Comparison of ENCODE assay signal across 8 cellular contexts in the genomic region with DNA sequence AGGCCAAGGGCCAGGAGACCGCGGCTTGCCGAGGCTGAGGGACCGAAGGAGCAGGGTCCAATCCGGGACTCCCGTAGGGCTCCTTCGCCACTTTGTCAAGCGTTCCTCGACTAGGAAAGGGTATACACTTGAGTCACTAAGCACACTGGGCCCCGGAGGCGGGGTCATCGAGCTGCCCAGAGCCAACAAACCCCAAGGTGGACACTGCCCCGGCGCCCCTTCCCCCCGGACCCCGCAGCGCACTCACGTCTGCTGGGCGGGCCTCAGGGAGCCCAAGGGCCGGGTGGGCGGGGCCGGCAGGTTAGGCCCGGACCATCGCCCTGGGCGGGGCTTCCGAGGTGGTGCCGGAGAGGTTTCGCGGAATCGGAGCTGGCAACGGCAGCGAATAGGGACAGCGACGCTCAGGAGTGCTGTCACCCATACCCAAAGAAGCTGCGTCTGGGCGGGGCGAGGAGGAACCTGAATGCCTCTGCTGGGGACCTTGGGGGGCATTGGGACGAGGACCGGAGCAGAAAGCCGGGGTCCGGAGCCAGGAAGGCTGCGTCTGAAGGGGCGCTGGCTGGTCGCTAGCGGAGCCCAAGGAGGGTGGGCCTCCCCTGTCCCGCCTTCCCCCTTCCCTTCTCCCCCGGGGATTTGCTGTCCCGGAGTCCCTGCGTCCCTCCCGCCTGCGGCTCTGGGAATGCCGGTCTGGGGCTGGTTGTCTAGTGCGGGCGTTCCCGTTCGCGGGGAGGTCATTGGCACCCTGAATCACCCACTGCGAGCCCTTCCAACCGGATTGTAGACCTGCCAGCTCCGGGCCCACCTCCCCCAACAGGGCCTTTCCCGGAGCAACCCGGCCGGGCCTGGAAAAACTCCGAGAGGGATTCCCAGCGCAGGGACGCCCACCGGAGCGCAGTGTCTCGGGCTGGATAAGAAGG.
DNase-seq lines count a peak whose midpoint lies in the region; ATAC-seq and TF ChIP-seq lines count a peak whose summit lies in the region.

No MANE protein-coding gene starts in this region.

- peak overlapping the region; percentile 76 to 78 for H3K9ac ChIP-seq in colonic mucosa (ENCODE audit: low read depth in 2 of 2, low read length in 2 of 2)

- H3K4me1 ChIP-seq in colonic mucosa = peaks cover 8% of the 10 kb centered on the region

- H3K27ac ChIP-seq in colonic mucosa = peak overlapping the region; percentile 83

- DNase-seq in AG10803 (ENCODE audit: low read depth) = no peak
- peak; percentile 72 for DNase-seq in HT-29 (ENCODE audit: low spot score)
- DNase-seq in activated CD4-positive, alpha-beta T cell treated with anti-CD3 and anti-CD28 coated beads for 24 hours (ENCODE audit: low read depth in 2 of 2) = peak; percentile 48 to 65
- DNase-seq in colonic mucosa = peak; percentile 93
- peak; percentile 49 to 53 for DNase-seq in memory B cell (ENCODE audit: low spot score in 2 of 2)
- peak; percentile 40 to 49 for DNase-seq in stimulated activated CD8-positive, alpha-beta memory T cell treated with anti-CD3 and anti-CD28 coated beads, Interleukin-4, amount 100 ng/mL, for 1 hour (ENCODE audit: low read depth in 2 of 2, low spot score in 1 of 2)
- no peak for DNase-seq in NCI-H345 (lab: John Stamatoyannopoulos, UW)

- peaks cover 16% of the 10 kb centered on the region for H3K4me1 Mint-ChIP-seq in memory B cell

- no peaks in the 10 kb centered on the region for H3K9me3 ChIP-seq in colonic mucosa

- no peaks in the 10 kb centered on the region for H3K9me3 Mint-ChIP-seq in memory B cell

- ATAC-seq in memory B cell (ENCODE audit: low read depth) = peak; percentile 53
- no peak for ATAC-seq in GM19324 (IDR thresholded peaks at IDR 0.05; ENCODE audit: low FRiP score, unreplicated experiment)

- no peaks in the 10 kb centered on the region for H3K27me3 ChIP-seq in colonic mucosa

- H3K36me3 ChIP-seq in colonic mucosa = no peaks in the 10 kb centered on the region

- H3K4me3 ChIP-seq in AG10803 (ENCODE audit: low read length) (peak overlapping the region; percentile 17), colonic mucosa (peak overlapping the region; percentile 56)

- no peak overlapping the region for H3K27ac Mint-ChIP-seq in memory B cell

- H3K27me3 Mint-ChIP-seq in memory B cell = no peaks in the 10 kb centered on the region

- peaks cover 2% of the 10 kb centered on the region for H3K36me3 Mint-ChIP-seq in memory B cell

- intact Hi-C loops in colonic mucosa (cut with DNase I) = no loop called here

- H3K4me3 Mint-ChIP-seq in memory B cell = peak overlapping the region; percentile 79

- TF ChIP-seq CTCF in AG10803 (conservative IDR thresholded peaks at IDR 0.05; ENCODE audit: low read length) (no peak), colonic mucosa (IDR thresholded peaks at IDR 0.05) (no peak)

Comparison
In these comparisons a context has a peak if more than half of its experiments do, and no peak if none do; other contexts are left out.
1. DNase-seq: peak in HT-29 (single experiment), activated CD4-positive, alpha-beta T cell treated with anti-CD3 and anti-CD28 coated beads for 24 hours (2 of 2), colonic mucosa (single experiment), memory B cell (2 of 2) and stimulated activated CD8-positive, alpha-beta memory T cell treated with anti-CD3 and anti-CD28 coated beads, Interleukin-4, amount 100 ng/mL, for 1 hour (2 of 2); none in AG10803 (single experiment) and NCI-H345 (single experiment).